In genomic region chr18:77223653-77224052, GRCh38 we compare ENCODE assay signal across 2 cellular contexts.
TF ChIP-seq lines count a peak whose summit lies in the region.

No MANE protein-coding gene starts in this region.

TF ChIP-seq in SK-N-SH treated with all-trans-retinoic acid at 6 μM for 48 hours, 23 proteins besides CTCF, POLR2A, EP300 and RAD21 (continued from another document):
- TF ChIP-seq TSHZ2 (CRISPR knock-in tag; IDR thresholded peaks at IDR 0.05): no peak

TF ChIP-seq in SK-N-SH, 30 proteins besides CTCF, POLR2A, EP300 and RAD21 (continued from another document):
- TF ChIP-seq RFX5 (IDR thresholded peaks at IDR 0.05; ENCODE audit: low read length): no peak
- TF ChIP-seq TEAD4 (IDR thresholded peaks at IDR 0.05; ENCODE audit: borderline replicate concordance, insufficient read depth): no peak
- TF ChIP-seq TAF1 (IDR thresholded peaks at IDR 0.05; ENCODE audit: borderline replicate concordance, low read depth, low read length): no peak
TF ChIP-seq in SK-N-SH: peak in this region for 0.
